1 cellular context compared by ENCODE assay signal in genomic region chr14:95660550-95661515, GRCh38.
TF ChIP-seq lines count a peak whose summit lies in the region.

No MANE protein-coding gene starts in this region.

TF ChIP-seq in H1, 55 proteins besides CTCF, POLR2A, EP300 and RAD21:
- TF ChIP-seq SP2 (IDR thresholded peaks at IDR 0.05; ENCODE audit: low read length) (no peak), JUND (IDR thresholded peaks at IDR 0.05; ENCODE audit: low read length) (no peak), RFX5 (IDR thresholded peaks at IDR 0.05; ENCODE audit: borderline replicate concordance, low read depth, low read length) (no peak), FOSL1 (IDR thresholded peaks at IDR 0.05; ENCODE audit: insufficient read depth, low read depth, low read length) (no peak), CBX5 (IDR thresholded peaks at IDR 0.05; ENCODE audit: low read depth, low read length) (no peak), SIRT6 (IDR thresholded peaks at IDR 0.05; ENCODE audit: low read length) (no peak)
